8 cellular contexts compared by ENCODE assay signal in the genomic region with DNA sequence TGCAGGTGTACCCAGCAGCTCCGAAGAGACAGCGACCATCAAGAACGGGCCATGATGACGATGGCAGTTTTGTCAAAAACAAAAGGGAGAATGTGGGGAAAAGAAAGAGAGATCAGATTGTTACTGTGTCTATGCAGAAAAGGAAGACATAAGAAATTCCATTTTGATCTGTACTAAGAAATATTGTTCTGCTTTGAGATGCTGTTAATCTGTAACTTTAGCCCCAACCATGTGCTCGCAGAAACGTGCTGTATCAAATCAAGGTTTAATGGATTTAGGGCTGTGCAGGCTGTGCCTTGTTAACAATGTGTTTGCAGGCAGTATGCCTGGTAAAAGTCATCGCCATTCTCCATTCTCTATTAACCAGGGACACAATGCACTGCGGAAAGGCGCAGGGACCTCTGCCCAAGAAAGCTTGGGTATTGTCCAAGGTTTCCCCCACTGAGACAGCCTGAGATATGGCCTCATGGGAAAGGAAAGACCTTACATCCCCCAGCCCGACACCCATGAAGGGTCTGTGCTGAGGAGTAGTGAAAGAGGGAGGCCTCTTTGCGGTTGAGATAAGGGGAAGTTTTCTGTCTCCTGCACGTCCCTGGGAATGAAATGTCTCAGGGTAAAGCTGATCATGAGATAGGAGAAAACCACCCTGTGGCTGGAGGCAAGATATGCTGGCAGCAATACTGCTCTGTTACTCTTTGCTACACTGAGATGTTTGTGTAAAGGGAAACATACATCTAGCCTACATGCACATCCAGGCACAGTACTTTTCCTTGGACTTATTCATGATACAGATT. TPM values are rescaled to one million over a fixed set of nuclear protein-coding genes. Genes with fewer than 3 reads are reported as not detected.
DNase-seq lines count a peak whose midpoint lies in the region; ATAC-seq and TF ChIP-seq lines count a peak whose summit lies in the region.
"Not testable (repeated sequence)": the region's sequence is repeated elsewhere in the genome, so short reads cannot be mapped to it uniquely, and the experiment has no call there.

No MANE protein-coding gene starts in this region.

- ATAC-seq in GM23338; activated CD4-positive, alpha-beta T cell treated with anti-CD3 and anti-CD28 coated beads for 36 hours: not testable (repeated sequence)
- peak in 1 of 2 donors; percentile 28 for ATAC-seq in stimulated activated naive B cell treated with anti-CD40 and anti-IgM and Interleukin-4, amounts not matched to agents 10 μg/mL and 1 μg/mL and 100 μg/mL, for 72 hours (replicated peaks)

- DNase-seq in CD1c-positive myeloid dendritic cell (ENCODE audit: extremely low spot score) (peak; percentile 6), NB4 (ENCODE audit: low read depth) (peak; percentile 94), SK-N-MC (ENCODE audit: low read depth, low spot score) (peak; percentile 55), erythroblast (lab: John Stamatoyannopoulos, UW) (peak; percentile 57 to 68), mesenchymal stem cell (peak; percentile 87)
- not testable (repeated sequence) for DNase-seq in GM23338 (ENCODE audit: low spot score)
- DNase-seq in activated CD4-positive, alpha-beta T cell treated with anti-CD3 and anti-CD28 coated beads for 36 hours: peak; percentile 21
- peak; percentile 39 for DNase-seq in stimulated activated naive B cell treated with anti-CD40 and anti-IgM and Interleukin-4, amounts not matched to agents 10 μg/mL and 1 μg/mL and 100 μg/mL, for 72 hours

- H4K8ac ChIP-seq in mesenchymal stem cell (ENCODE audit: low read length): not testable (repeated sequence)

- not testable (repeated sequence) for H4K20me1 ChIP-seq in GM23338 (replicated peaks; ENCODE audit: insufficient read depth)

- POLR2A ChIA-PET in activated CD4-positive, alpha-beta T cell treated with anti-CD3 and anti-CD28 coated beads for 36 hours (lab: Charles Lee): not testable (repeated sequence)

- H3K9ac ChIP-seq in SK-N-MC (ENCODE audit: insufficient read length); mesenchymal stem cell (ENCODE audit: low read length): not testable (repeated sequence)

- not testable (repeated sequence) for H3K4me1 ChIP-seq in GM23338 (ENCODE audit: insufficient read depth); mesenchymal stem cell (ENCODE audit: control insufficient read depth, insufficient read depth, low read depth, low read length)

- not testable (repeated sequence) for H2BK120ac ChIP-seq in mesenchymal stem cell (ENCODE audit: low read depth, low read length)

- CTCF ChIA-PET in activated CD4-positive, alpha-beta T cell treated with anti-CD3 and anti-CD28 coated beads for 36 hours (lab: Charles Lee): not testable (repeated sequence)

- not testable (repeated sequence) for H3K79me2 ChIP-seq in GM23338 (replicated peaks; ENCODE audit: insufficient read depth)

- H4K91ac ChIP-seq in mesenchymal stem cell (ENCODE audit: low read length): not testable (repeated sequence)

- peaks cover 11% of the 10 kb centered on the region; the same call in 2 of the 3 replicates for H3K4me1 Mint-ChIP-seq in GM23338
- peaks cover 20% of the 10 kb centered on the region for H3K4me1 Mint-ChIP-seq in activated CD4-positive, alpha-beta T cell treated with anti-CD3 and anti-CD28 coated beads for 36 hours
- H3K4me1 Mint-ChIP-seq in stimulated activated naive B cell treated with anti-CD40 and anti-IgM and Interleukin-4, amounts not matched to agents 10 μg/mL and 1 μg/mL and 100 μg/mL, for 72 hours: peaks cover 18 to 32% of the 10 kb centered on the region in 2 donors

- H3K4me3 Mint-ChIP-seq in GM23338; activated CD4-positive, alpha-beta T cell treated with anti-CD3 and anti-CD28 coated beads for 36 hours: not testable (repeated sequence)
- H3K4me3 Mint-ChIP-seq in stimulated activated naive B cell treated with anti-CD40 and anti-IgM and Interleukin-4, amounts not matched to agents 10 μg/mL and 1 μg/mL and 100 μg/mL, for 72 hours: peak overlapping the region; percentile 22 to 63

- H3K9me3 ChIP-seq in SK-N-MC (ENCODE audit: low read depth, low read length); mesenchymal stem cell (ENCODE audit: control insufficient read depth, low read length): not testable (repeated sequence)

- 80% methylated on average over 11 of the region's 12 CpGs for WGBS in mesenchymal stem cell

- H3F3A ChIP-seq in GM23338 (replicated peaks; ENCODE audit: low read depth): not testable (repeated sequence)

- H3K27me3 Mint-ChIP-seq in GM23338 (ENCODE audit: insufficient read depth, low read depth, poor library complexity); stimulated activated naive B cell treated with anti-CD40 and anti-IgM and Interleukin-4, amounts not matched to agents 10 μg/mL and 1 μg/mL and 100 μg/mL, for 72 hours: not testable (repeated sequence)
- H3K27me3 Mint-ChIP-seq in activated CD4-positive, alpha-beta T cell treated with anti-CD3 and anti-CD28 coated beads for 36 hours: peaks cover 16% of the 10 kb centered on the region

- H3K9me2 ChIP-seq in GM23338 (ENCODE audit: insufficient read depth): not testable (repeated sequence)

- intact Hi-C loops in activated CD4-positive, alpha-beta T cell treated with anti-CD3 and anti-CD28 coated beads for 36 hours (cut with DNase I, micrococcal nuclease): not testable (repeated sequence)

- not testable (repeated sequence) for H3K27ac ChIP-seq in GM23338 (ENCODE audit: low read depth); mesenchymal stem cell (ENCODE audit: low read length, poor library complexity, severe bottlenecking)
- H3K27ac ChIP-seq in SK-N-MC: 0 out of 2 replicates have a peak overlapping the region, but pooled peaks have one; percentile 9

- H2BK5ac ChIP-seq in mesenchymal stem cell (ENCODE audit: low read depth, low read length, poor library complexity, severe bottlenecking): not testable (repeated sequence)

- not testable (repeated sequence) for H3K14ac ChIP-seq in mesenchymal stem cell (ENCODE audit: low read length in 2 of 2)

- H3K9me3 Mint-ChIP-seq in GM23338; activated CD4-positive, alpha-beta T cell treated with anti-CD3 and anti-CD28 coated beads for 36 hours (ENCODE audit: low read depth); stimulated activated naive B cell treated with anti-CD40 and anti-IgM and Interleukin-4, amounts not matched to agents 10 μg/mL and 1 μg/mL and 100 μg/mL, for 72 hours: not testable (repeated sequence)

- H3K4me2 ChIP-seq in GM23338; mesenchymal stem cell (ENCODE audit: low read length, poor library complexity, severe bottlenecking): not testable (repeated sequence)

- H3K4ac ChIP-seq in mesenchymal stem cell (ENCODE audit: low read depth in 1 of 2, low read length in 2 of 2): peak overlapping the region in 1 of 2 experiments; percentile 6

- not testable (repeated sequence) for H2AK5ac ChIP-seq in mesenchymal stem cell (ENCODE audit: low read length, severe bottlenecking)

- TF ChIP-seq POLR2A in NB4 (IDR thresholded peaks at IDR 0.05; ENCODE audit: extremely low read depth, insufficient read length); erythroblast (IDR thresholded peaks at IDR 0.05; ENCODE audit: low read length): not testable (repeated sequence)

- H3K36me3 Mint-ChIP-seq in GM23338 (ENCODE audit: low read depth); activated CD4-positive, alpha-beta T cell treated with anti-CD3 and anti-CD28 coated beads for 36 hours (ENCODE audit: low read depth): not testable (repeated sequence)
- H3K36me3 Mint-ChIP-seq in stimulated activated naive B cell treated with anti-CD40 and anti-IgM and Interleukin-4, amounts not matched to agents 10 μg/mL and 1 μg/mL and 100 μg/mL, for 72 hours: peaks cover 7 to 14% of the 10 kb centered on the region in 2 donors

- H3K18ac ChIP-seq in mesenchymal stem cell (ENCODE audit: low read depth in 1 of 2, low read length in 2 of 2): peak overlapping the region; percentile 50 to 63

- H3K36me3 ChIP-seq in GM23338 (ENCODE audit: insufficient read depth); SK-N-MC (ENCODE audit: insufficient read depth, low read length); mesenchymal stem cell (ENCODE audit: control insufficient read depth in 1 of 2, insufficient read depth in 2 of 2, low read depth in 1 of 2, low read length in 2 of 2): not testable (repeated sequence)

- H3K27me3 ChIP-seq in GM23338 (ENCODE audit: insufficient read depth); mesenchymal stem cell (ENCODE audit: control insufficient read depth in 1 of 2, insufficient read depth in 1 of 2, low read length in 2 of 2): not testable (repeated sequence)

- not testable (repeated sequence) for H3K23ac ChIP-seq in mesenchymal stem cell (ENCODE audit: low read length in 2 of 2)

- H3K4me3 ChIP-seq in GM23338; NB4 (ENCODE audit: low read depth, low read length); SK-N-MC; mesenchymal stem cell (ENCODE audit: insufficient read depth in 1 of 2, low read depth in 1 of 2, low read length in 2 of 2): not testable (repeated sequence)

- H3K27ac Mint-ChIP-seq in GM23338; activated CD4-positive, alpha-beta T cell treated with anti-CD3 and anti-CD28 coated beads for 36 hours: not testable (repeated sequence)
- peak overlapping the region; percentile 6 for H3K27ac Mint-ChIP-seq in stimulated activated naive B cell treated with anti-CD40 and anti-IgM and Interleukin-4, amounts not matched to agents 10 μg/mL and 1 μg/mL and 100 μg/mL, for 72 hours

- H2AFZ ChIP-seq in GM23338: peak overlapping the region; percentile 69
- H2AFZ ChIP-seq in mesenchymal stem cell (ENCODE audit: low read depth, low read length): not testable (repeated sequence)

- peak overlapping the region in 1 of 2 experiments; percentile 63 for H2BK12ac ChIP-seq in mesenchymal stem cell (ENCODE audit: low read length in 2 of 2)

- not testable (repeated sequence) for TF ChIP-seq CTCF in GM23338 (conservative IDR thresholded peaks at IDR 0.05; ENCODE audit: low read depth in 2 of 2); NB4 (IDR thresholded peaks at IDR 0.05; ENCODE audit: low read depth, low read length)

- H3K79me1 ChIP-seq in mesenchymal stem cell (replicated peaks; ENCODE audit: low read length, poor library complexity, severe bottlenecking): not testable (repeated sequence)

- H2BK15ac ChIP-seq in mesenchymal stem cell (ENCODE audit: low read depth, poor library complexity, severe bottlenecking): not testable (repeated sequence)

RNA-seq across cellular contexts. Expression of a gene that starts 3.9 kb away (rescaled TPM):
- total RNA-seq in GM23338 (2014; rRNA removed; shearing (Covaris generic)): 66.8 and 75.5 TPM in 2 replicates
- 49.3 and 53.2 TPM in 2 replicates for polyA plus RNA-seq in GM23338 (2016; fragmentation: Nextera tagmentation; extraction: Ambion mirVana)
- 100 to 1,000 TPM; 103 to 129 TPM for total RNA-seq in activated CD4-positive, alpha-beta T cell treated with anti-CD3 and anti-CD28 coated beads for 36 hours
- 30.8 TPM for polyA plus RNA-seq in mesenchymal stem cell (2013, experiment 1 of 2)
- polyA plus RNA-seq in mesenchymal stem cell (2013, experiment 2 of 2): 33.1 TPM
